In genomic region chrX:43817454-43817853, GRCh38 we compare ENCODE assay signal across 1 cellular context.
TF ChIP-seq lines count a peak whose summit lies in the region.

No MANE protein-coding gene starts in this region.

TF ChIP-seq in SK-N-SH, 30 proteins besides CTCF, POLR2A, EP300 and RAD21 (continued from another document):
- TF ChIP-seq REST (IDR thresholded peaks at IDR 0.05; ENCODE audit: low read depth, low read length) (no peak), TCF12 (IDR thresholded peaks at IDR 0.05) (no peak)
